1 cellular context compared by ENCODE assay signal in genomic region chr10:133326745-133327650, GRCh38.
TF ChIP-seq lines count a peak whose summit lies in the region.

No MANE protein-coding gene starts in this region.

TF ChIP-seq in IMR-90, 13 proteins besides CTCF, POLR2A, EP300 and RAD21:
- TF ChIP-seq BHLHE40 (IDR thresholded peaks at IDR 0.05; ENCODE audit: low read depth, low read length) = peak; percentile 83
- TF ChIP-seq MXI1 (IDR thresholded peaks at IDR 0.05; ENCODE audit: borderline replicate concordance, low read depth, low read length) = no peak
